In the genomic region with DNA sequence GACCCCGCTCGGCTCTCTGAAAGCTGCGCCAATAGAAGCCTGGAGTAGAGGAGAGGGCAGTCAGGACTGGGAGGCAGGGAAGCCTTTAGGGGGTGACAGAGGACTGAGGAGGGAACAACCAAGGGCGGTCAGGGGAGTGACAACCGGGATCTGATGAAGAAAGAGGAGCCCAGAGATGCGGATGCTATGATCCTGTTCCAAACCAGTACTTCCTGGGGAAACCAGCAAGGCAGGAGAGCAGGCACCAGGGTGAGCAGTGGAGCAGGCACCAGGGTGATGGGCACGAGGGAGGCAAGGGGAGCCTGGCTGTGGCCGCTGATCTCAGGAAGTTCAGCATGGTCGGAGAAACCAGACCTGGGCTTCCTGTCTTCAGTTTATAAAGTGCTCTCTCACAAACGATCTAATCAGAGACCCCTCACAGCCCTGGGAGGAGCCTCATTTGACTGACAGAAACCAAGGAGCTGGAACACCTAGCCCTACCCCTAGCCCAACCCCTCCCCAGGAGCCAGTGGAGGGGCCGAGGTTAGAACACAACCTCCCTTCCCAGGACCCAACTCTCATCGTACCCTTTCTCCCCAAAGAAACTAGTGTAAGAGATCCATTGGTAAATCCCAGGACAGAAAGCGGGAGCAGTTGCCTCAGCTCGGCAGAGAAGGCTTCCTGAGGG, we compare ENCODE assay signal across 19 cellular contexts. TPM values are rescaled to one million over a fixed set of nuclear protein-coding genes. Genes with fewer than 3 reads are reported as not detected.
DNase-seq lines count a peak whose midpoint lies in the region; ATAC-seq and TF ChIP-seq lines count a peak whose summit lies in the region.
"Had no signal": no experiment of that assay in that cellular context is flagged by ENCODE, and none has a peak within 500 bp of the region (broad histone marks: within the 10 kb centered on the region; RNA-seq: fewer than 3 reads in every experiment).

No MANE protein-coding gene starts in this region.

- no peak overlapping the region for H3K27ac Mint-ChIP-seq in activated CD4-positive, alpha-beta memory T cell treated with anti-CD3 and anti-CD28 coated beads for 36 hours

- H3K4me3 ChIP-seq in H7 (ENCODE audit: insufficient read depth, low read depth, low read length) (no peak overlapping the region), RWPE2 (ENCODE audit: severe bottlenecking) (no peak overlapping the region)
- H3K4me3 ChIP-seq: HAP-1, MG63, SJCRH30 had no signal

- H3K4me3 Mint-ChIP-seq in activated CD4-positive, alpha-beta memory T cell treated with anti-CD3 and anti-CD28 coated beads for 36 hours: no peak overlapping the region

- H3K36me3 ChIP-seq in H7 (replicated peaks; ENCODE audit: control insufficient read depth, insufficient read depth, low read length) (no peaks in the 10 kb centered on the region), RWPE2 (ENCODE audit: low read depth) (no peaks in the 10 kb centered on the region)
- H3K36me3 ChIP-seq: HAP-1, MG63, SJCRH30 had no signal

- no peak for TF ChIP-seq CTCF in RWPE2 (IDR thresholded peaks at IDR 0.05; ENCODE audit: poor library complexity, severe bottlenecking)

- H3K36me3 Mint-ChIP-seq in activated CD4-positive, alpha-beta memory T cell treated with anti-CD3 and anti-CD28 coated beads for 36 hours: no peaks in the 10 kb centered on the region

- POLR2A ChIA-PET in activated CD4-positive, alpha-beta memory T cell treated with anti-CD3 and anti-CD28 coated beads for 36 hours (lab: Charles Lee): no interaction called here

- DNase-seq in H7 (peak; percentile 72), RWPE2 (ENCODE audit: low spot score) (no peak), iPS-NIHi7 (ENCODE audit: extremely low spot score) (peak; percentile 40), G401 (ENCODE audit: low spot score) (no peak)
- no peak for DNase-seq in activated CD4-positive, alpha-beta T cell treated with anti-CD3 and anti-CD28 coated beads for 48 hours
- DNase-seq in activated CD4-positive, alpha-beta memory T cell treated with anti-CD3 and anti-CD28 coated beads for 36 hours: no peak
- DNase-seq: KBM-7, MG63, NCI-H2029, NCI-H446 treated with DMSO at 0.1 percent for 48 hours, NCI-H526, NCI-H82, OCI-M1, SJCRH30 had no signal

- CTCF ChIA-PET in activated CD4-positive, alpha-beta memory T cell treated with anti-CD3 and anti-CD28 coated beads for 36 hours (lab: Charles Lee): no interaction called here

- intact Hi-C loops in activated CD4-positive, alpha-beta memory T cell treated with anti-CD3 and anti-CD28 coated beads for 36 hours (cut with micrococcal nuclease): no loop called here

- H3K27me3 ChIP-seq in H7 (ENCODE audit: control insufficient read depth, insufficient read depth, low read length) (no peaks in the 10 kb centered on the region), RWPE2 (ENCODE audit: insufficient read depth, poor library complexity, severe bottlenecking) (peaks cover 18% of the 10 kb centered on the region)
- H3K27me3 ChIP-seq: SJCRH30 had no signal

- H3K4me1 Mint-ChIP-seq in activated CD4-positive, alpha-beta memory T cell treated with anti-CD3 and anti-CD28 coated beads for 36 hours (ENCODE audit: low read depth): no peaks in the 10 kb centered on the region

- no peaks in the 10 kb centered on the region for H3K4me1 ChIP-seq in RWPE2 (ENCODE audit: insufficient read depth, poor library complexity, severe bottlenecking)
- H3K4me1 ChIP-seq: HAP-1, SJCRH30 had no signal

- in situ Hi-C loops in G401 (cut with HindIII; ENCODE audit: low sequenced_read_pairs): no loop called here

- peak; percentile 19; the same call in 1 of the 3 replicates for ATAC-seq in RWPE2 (ENCODE audit: low read depth)
- no peak for ATAC-seq in HG02642 (IDR thresholded peaks at IDR 0.05; ENCODE audit: poor library complexity, unreplicated experiment)
- ATAC-seq: Right ventricle myocardium inferior had no signal

- H3K9me3 ChIP-seq in RWPE2 (ENCODE audit: severe bottlenecking): no peaks in the 10 kb centered on the region
- H3K9me3 ChIP-seq: HAP-1, MG63, SJCRH30 had no signal

- H3K27me3 Mint-ChIP-seq in activated CD4-positive, alpha-beta memory T cell treated with anti-CD3 and anti-CD28 coated beads for 36 hours: peaks cover 26% of the 10 kb centered on the region

- H3K27ac ChIP-seq in RWPE2 (ENCODE audit: poor library complexity, severe bottlenecking): no peak overlapping the region
- H3K27ac ChIP-seq: SJCRH30 had no signal

- H3K9me3 Mint-ChIP-seq in activated CD4-positive, alpha-beta memory T cell treated with anti-CD3 and anti-CD28 coated beads for 36 hours: no peaks in the 10 kb centered on the region

RNA-seq across cellular contexts. Expression of a gene that starts 34.9 kb away (rescaled TPM):
- total RNA-seq in H7 (2014; rRNA removed; shearing (Covaris generic)): 4.8 and 5.0 TPM in 2 replicates
- 3.5 and 16.8 TPM in 2 replicates for total RNA-seq in G401 (2014; rRNA removed; shearing (Covaris generic))
- not detected for total RNA-seq in activated CD4-positive, alpha-beta memory T cell treated with anti-CD3 and anti-CD28 coated beads for 36 hours
- total RNA-seq: A673, LHCN-M2, Right ventricle myocardium inferior had no signal

Comparison
In these comparisons a context has a peak if more than half of its experiments do, and no peak if none do; other contexts are left out.
1. DNase-seq: peak in H7 (single experiment) and iPS-NIHi7 (single experiment); none in RWPE2 (single experiment), activated CD4-positive, alpha-beta T cell treated with anti-CD3 and anti-CD28 coated beads for 48 hours (single experiment), G401 (single experiment) and activated CD4-positive, alpha-beta memory T cell treated with anti-CD3 and anti-CD28 coated beads for 36 hours (single experiment).